ENCODE assay signal across 15 cellular contexts in the genomic region with DNA sequence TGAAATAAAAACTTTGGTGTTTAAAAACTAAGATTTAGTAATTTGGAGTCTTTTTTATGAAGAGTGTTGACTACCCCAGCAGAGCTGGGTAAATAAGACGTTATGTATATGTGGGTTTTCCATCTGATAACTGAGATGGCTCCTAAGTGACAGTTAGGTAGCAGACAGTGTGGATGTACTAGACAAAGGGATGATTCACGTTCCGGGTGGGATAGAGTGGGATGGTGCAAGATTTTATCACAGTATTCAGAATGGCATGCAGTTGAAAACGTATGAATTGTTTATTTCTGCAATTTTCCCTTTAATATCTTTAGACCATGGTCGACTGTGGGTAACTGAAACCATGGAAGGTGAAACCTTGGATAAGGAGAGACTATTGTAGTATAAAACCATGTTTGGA.
"Had no signal": no experiment of that assay in that cellular context is flagged by ENCODE, and none has a peak within 500 bp of the region (broad histone marks: within the 10 kb centered on the region; RNA-seq: fewer than 3 reads in every experiment).

No MANE protein-coding gene starts in this region.

- H3K4me1 ChIP-seq: esophagus muscularis mucosa, testis had no signal

- H3K9me3 ChIP-seq: esophagus muscularis mucosa, neutrophil, testis had no signal

- DNase-seq: activated CD4-positive, alpha-beta T cell treated with anti-CD3 and anti-CD28 coated beads for 36 hours; activated naive CD4-positive, alpha-beta T cell treated with anti-CD3 and anti-CD28 coated beads for 36 hours; amygdala; foreskin keratinocyte; left colon; naive B cell; retina; stimulated activated CD4-positive, alpha-beta T cell treated with anti-CD3 and anti-CD28 coated beads, Interleukin-4, amount 100 ng/mL, for 4 hours; stimulated activated naive CD8-positive, alpha-beta T cell treated with anti-CD3 and anti-CD28 coated beads, Interleukin-15, amount 100 ng/mL, for 72 hours; testis had no signal

- H3K27me3 ChIP-seq: esophagus muscularis mucosa, foreskin keratinocyte, neutrophil, testis had no signal

- H3K9me3 Mint-ChIP-seq: activated naive CD4-positive, alpha-beta T cell treated with anti-CD3 and anti-CD28 coated beads for 36 hours; activated T-helper 17 cell treated with anti-CD3 and anti-CD28 coated beads, Interleukin-2, amount 50 U/mL, for 72 hours; naive B cell; stimulated activated naive CD8-positive, alpha-beta T cell treated with anti-CD3 and anti-CD28 coated beads, Interleukin-15, amount 100 ng/mL, for 72 hours had no signal

- H3K4me3 Mint-ChIP-seq: activated CD4-positive, alpha-beta T cell treated with anti-CD3 and anti-CD28 coated beads for 36 hours; activated naive CD4-positive, alpha-beta T cell treated with anti-CD3 and anti-CD28 coated beads for 36 hours; activated T-helper 17 cell treated with anti-CD3 and anti-CD28 coated beads, Interleukin-2, amount 50 U/mL, for 72 hours; stimulated activated naive CD8-positive, alpha-beta T cell treated with anti-CD3 and anti-CD28 coated beads, Interleukin-15, amount 100 ng/mL, for 72 hours had no signal

- H3K27me3 Mint-ChIP-seq: activated CD4-positive, alpha-beta T cell treated with anti-CD3 and anti-CD28 coated beads for 36 hours; activated T-helper 17 cell treated with anti-CD3 and anti-CD28 coated beads, Interleukin-2, amount 50 U/mL, for 72 hours; naive B cell; stimulated activated naive CD8-positive, alpha-beta T cell treated with anti-CD3 and anti-CD28 coated beads, Interleukin-15, amount 100 ng/mL, for 72 hours had no signal

- ATAC-seq: activated CD4-positive, alpha-beta T cell treated with anti-CD3 and anti-CD28 coated beads for 36 hours; activated T-helper 17 cell treated with anti-CD3 and anti-CD28 coated beads, Interleukin-2, amount 50 U/mL, for 72 hours; foreskin keratinocyte; stimulated activated naive CD8-positive, alpha-beta T cell treated with anti-CD3 and anti-CD28 coated beads, Interleukin-15, amount 100 ng/mL, for 72 hours had no signal

- H3K27ac Mint-ChIP-seq: activated CD4-positive, alpha-beta T cell treated with anti-CD3 and anti-CD28 coated beads for 36 hours; activated naive CD4-positive, alpha-beta T cell treated with anti-CD3 and anti-CD28 coated beads for 36 hours; activated T-helper 17 cell treated with anti-CD3 and anti-CD28 coated beads, Interleukin-2, amount 50 U/mL, for 72 hours; naive B cell had no signal

- H3K4me3 ChIP-seq: esophagus muscularis mucosa, lung, testis had no signal

- H3K27ac ChIP-seq: esophagus muscularis mucosa, foreskin keratinocyte, neutrophil, testis, VCaP had no signal
